In genomic region chr13:77316430-77316829, GRCh38 we compare ENCODE assay signal across 17 cellular contexts. TPM values are rescaled to one million over a fixed set of nuclear protein-coding genes. Genes with fewer than 3 reads are reported as not detected.
DNase-seq lines count a peak whose midpoint lies in the region; ATAC-seq, FAIRE-seq and TF ChIP-seq lines count a peak whose summit lies in the region.
"Had no signal": no experiment of that assay in that cellular context is flagged by ENCODE, and none has a peak within 500 bp of the region (broad histone marks: within the 10 kb centered on the region; RNA-seq: fewer than 3 reads in every experiment).

No MANE protein-coding gene starts in this region.

- H3K4me3 ChIP-seq in right lobe of liver (no peak overlapping the region), HepG2 (replicated peaks in 1 of 3; ENCODE audit: insufficient read depth in 1 of 3, low read depth in 2 of 3, low read length in 3 of 3) (no peak overlapping the region), ascending aorta (no peak overlapping the region), right cardiac atrium (ENCODE audit: low read length) (no peak overlapping the region), upper lobe of left lung (no peak overlapping the region), sigmoid colon (no peak overlapping the region)
- H3K4me3 ChIP-seq: cardiac muscle cell had no signal

- no peaks in the 10 kb centered on the region for H3K9me3 ChIP-seq in right lobe of liver
- H3K9me3 ChIP-seq in HepG2 (ENCODE audit: low read length) = no peaks in the 10 kb centered on the region
- H3K9me3 ChIP-seq in ascending aorta = no peaks in the 10 kb centered on the region
- H3K9me3 ChIP-seq in right cardiac atrium (ENCODE audit: control insufficient read depth, low read length) = no peaks in the 10 kb centered on the region
- no peaks in the 10 kb centered on the region for H3K9me3 ChIP-seq in upper lobe of left lung
- no peaks in the 10 kb centered on the region for H3K9me3 ChIP-seq in sigmoid colon

- H3K9ac ChIP-seq in HepG2 (ENCODE audit: insufficient read depth, low read depth, low read length) = no peak overlapping the region

- H3K4me1 ChIP-seq in right lobe of liver (peaks cover 0 to 9% (median under 1%) of the 10 kb centered on the region in 4 donors), HepG2 (ENCODE audit: insufficient read depth, low read length) (no peaks in the 10 kb centered on the region), ascending aorta (peaks cover 2 to 14% of the 10 kb centered on the region in 2 donors), right cardiac atrium (ENCODE audit: control insufficient read depth, insufficient read depth, low read length) (peaks cover 10% of the 10 kb centered on the region), upper lobe of left lung (peaks cover 6 to 37% (median 17%) of the 10 kb centered on the region in 4 donors), sigmoid colon (peaks cover 0 to 28% (median 16%) of the 10 kb centered on the region in 4 donors)

- no TSS peak for BruUV-seq in HepG2 (replicated peaks; lab: Mats Ljungman, UMichigan)

- FAIRE-seq in HepG2 (lab: Jason Lieb, UNC) = no peak

- no peak overlapping the region for H3K4me2 ChIP-seq in HepG2 (ENCODE audit: low read depth, low read length)

- CTCF ChIA-PET in HepG2 (lab: Yijun Ruan, JAX; ENCODE audit: low intra/inter-chr PET ratio, low total read pairs) = no interaction called here

- H3K36me3 ChIP-seq in right lobe of liver (no peaks in the 10 kb centered on the region), HepG2 (replicated peaks in 1 of 2; ENCODE audit: control insufficient read depth in 1 of 2, insufficient read depth in 2 of 2, low read length in 2 of 2) (no peaks in the 10 kb centered on the region; a peak in 1 of 5 replicates), ascending aorta (peaks cover 0 to 6% of the 10 kb centered on the region in 2 donors), upper lobe of left lung (peaks cover 0 to 4% (median 0%) of the 10 kb centered on the region in 4 donors), sigmoid colon (no peaks in the 10 kb centered on the region)
- H3K36me3 ChIP-seq: cardiac muscle cell had no signal

- in situ Hi-C loops in HepG2 (cut with HindIII; ENCODE audit: extremely low pct_ligation_motif_present, low pct_unique_long_range_greater_than_20kb) = no loop called here

- H3K27ac ChIP-seq in right lobe of liver (no peak overlapping the region), HepG2 (ENCODE audit: extremely low read length, insufficient read depth, low read length) (no peak overlapping the region), ascending aorta (peak overlapping the region; percentile 14 to 32), right cardiac atrium (ENCODE audit: low read length) (no peak overlapping the region), upper lobe of left lung (peak overlapping the region in 3 of 4 donors; percentile 0 to 40 (median 15)), sigmoid colon (peak overlapping the region in 2 of 4 donors; percentile 30 to 46)
- H3K27ac ChIP-seq: cardiac muscle cell had no signal

- TF ChIP-seq EP300 in HepG2 (IDR thresholded peaks at IDR 0.05; ENCODE audit: low read depth in 2 of 2, low read length in 2 of 2) (no peak), HepG2 (CRISPR knock-in tag; IDR thresholded peaks at IDR 0.05; ENCODE audit: borderline replicate concordance) (no peak), upper lobe of left lung (IDR thresholded peaks at IDR 0.05) (no peak), sigmoid colon (IDR thresholded peaks at IDR 0.05) (no peak)

- intact Hi-C loops in right lobe of liver (cut with DNase I) = no loop called here
- intact Hi-C loops in HepG2 (cut with micrococcal nuclease; ENCODE audit: unreplicated experiment) = no loop called here
- intact Hi-C loops in ascending aorta (cut with DNase I) = no loop called here
- intact Hi-C loops in right cardiac atrium (cut with DNase I) = loop anchor here in 1 of 4 donors (10.0 kb wide), 1 partner anchor 62 kb away; no protein-coding TSS in a partner anchor
- intact Hi-C loops in sigmoid colon (cut with DNase I) = no loop called here

- TF ChIP-seq POLR2A in right lobe of liver (IDR thresholded peaks at IDR 0.05) (no peak), HepG2 (IDR thresholded peaks at IDR 0.05; ENCODE audit: insufficient read depth in 1 of 2, low read depth in 2 of 2, low read length in 2 of 2) (no peak), upper lobe of left lung (IDR thresholded peaks at IDR 0.05) (no peak), sigmoid colon (IDR thresholded peaks at IDR 0.05) (no peak)

- WGBS in right lobe of liver (ENCODE audit: insufficient coverage, low coverage, low lambda C conversion rate, missing lambda C conversion rate) = 46% methylated on average over 4 of the region's 4 CpGs
- WGBS in HepG2 (ENCODE audit: low lambda C conversion rate) = 94% methylated on average over 4 of the region's 4 CpGs
- WGBS in right cardiac atrium = 54% methylated on average over 4 of the region's 4 CpGs
- WGBS in upper lobe of left lung, 2 donors = 51 to 54% methylated on average over 4 of the region's 4 CpGs
- WGBS in sigmoid colon, 2 donors = 63 to 85% methylated on average over 4 of the region's 4 CpGs

- POLR2A ChIA-PET in HepG2 (lab: Yijun Ruan, JAX) = no interaction called here

- DNase-seq in right lobe of liver = no peak
- no peak for DNase-seq in HepG2 (ENCODE audit: low spot score)
- no peak for DNase-seq in ascending aorta (ENCODE audit: low spot score in 2 of 2)
- no peak for DNase-seq in right cardiac atrium
- DNase-seq in upper lobe of left lung = no peak
- DNase-seq in sigmoid colon = no peak
- DNase-seq in NCI-H2227 (lab: John Stamatoyannopoulos, UW; ENCODE audit: unreplicated experiment) = no peak
- no peak for DNase-seq in NCI-H1048 (lab: John Stamatoyannopoulos, UW)
- DNase-seq: activated CD4-positive, alpha-beta T cell treated with anti-CD3 and anti-CD28 coated beads for 4 hours; activated naive CD8-positive, alpha-beta T cell treated with anti-CD3 and anti-CD28 coated beads, Interleukin-2, amount 10 ng/mL, durations not matched to agents 7 days and 5 days; effector memory CD4-positive, alpha-beta T cell; natural killer cell; NCI-H146; NCI-H345; NK-92 treated with Interleukin-12 subunit alpha and Interleukin-12 subunit beta, amount 100 ng/mL, for 24 hours; stimulated activated CD4-positive, alpha-beta T cell treated with anti-CD3 and anti-CD28 coated beads, Interleukin-1b, Interleukin-23, amount 100 ng/mL, for 48 hours had no signal

- no peaks in the 10 kb centered on the region; the same call in 1 of the 2 replicates for H4K20me1 ChIP-seq in HepG2 (ENCODE audit: insufficient read depth, low read length)

- H3K27me3 ChIP-seq in right lobe of liver = no peaks in the 10 kb centered on the region
- no peaks in the 10 kb centered on the region for H3K27me3 ChIP-seq in HepG2 (ENCODE audit: control insufficient read depth in 1 of 2, insufficient read depth in 2 of 2, low read length in 2 of 2)
- no peaks in the 10 kb centered on the region for H3K27me3 ChIP-seq in ascending aorta
- no peaks in the 10 kb centered on the region for H3K27me3 ChIP-seq in right cardiac atrium (ENCODE audit: control insufficient read depth, insufficient read depth)
- H3K27me3 ChIP-seq in upper lobe of left lung = no peaks in the 10 kb centered on the region
- H3K27me3 ChIP-seq in sigmoid colon = no peaks in the 10 kb centered on the region
- H3K27me3 ChIP-seq: cardiac muscle cell had no signal

- H3K79me2 ChIP-seq in HepG2 (ENCODE audit: insufficient read depth, low read length) = peaks cover 57% of the 10 kb centered on the region

- no peak for TF ChIP-seq CTCF in right lobe of liver (IDR thresholded peaks at IDR 0.05)
- no peak for TF ChIP-seq CTCF in HepG2 (CRISPR knock-in tag; IDR thresholded peaks at IDR 0.05)
- no peak for TF ChIP-seq CTCF in ascending aorta (IDR thresholded peaks at IDR 0.05)
- TF ChIP-seq CTCF in upper lobe of left lung (IDR thresholded peaks at IDR 0.05) = no peak
- no peak for TF ChIP-seq CTCF in sigmoid colon (IDR thresholded peaks at IDR 0.05)

- H2AFZ ChIP-seq in HepG2 (ENCODE audit: low read length) = no peak overlapping the region

- ATAC-seq in right lobe of liver (peak; percentile 27 to 49 (median 38)), HepG2 (no peak), right cardiac atrium (peak; percentile 40 to 79), upper lobe of left lung (ENCODE audit: low FRiP score in 2 of 2) (no peak)

- no peak for TF ChIP-seq RAD21 in HepG2 (CRISPR knock-in tag; IDR thresholded peaks at IDR 0.05)

TF ChIP-seq in HepG2, 621 proteins besides CTCF, POLR2A, EP300 and RAD21 (continues in another document):
- TF ChIP-seq ZNF33A (CRISPR knock-in tag; IDR thresholded peaks at IDR 0.05; ENCODE audit: borderline replicate concordance) (no peak), NR2F6 (IDR thresholded peaks at IDR 0.05) (no peak), NR2F6 (CRISPR knock-in tag; IDR thresholded peaks at IDR 0.05) (no peak)

RNA-seq across cellular contexts. Expression of gene MYCBP2, which starts 10.5 kb away (rescaled TPM):
- total RNA-seq in right lobe of liver = 10 to 100 TPM; 27.8 to 50.1 (median 43.2) TPM
- 35.3 and 62.5 TPM in 2 replicates for total RNA-seq in HepG2 (2016; rRNA removed; fragmentation: Illumina TruSeq; extraction: Trizol)
- total RNA-seq in HepG2 (2016; cell fraction: cytosol; rRNA removed; fragmentation: Illumina TruSeq; extraction: Trizol; ENCODE audit: low read depth) = 7.1 and 7.5 TPM in 2 replicates
- total RNA-seq in HepG2 (2016; cell fraction: insoluble cytoplasmic fraction; rRNA removed; fragmentation: Illumina TruSeq; extraction: Trizol) = 37.1 and 59.7 TPM in 2 replicates
- 13.7 TPM in 2 replicates for total RNA-seq in HepG2 (2016; cell fraction: membrane; rRNA removed; fragmentation: Illumina TruSeq; extraction: Trizol)
- 62.5 and 65.0 TPM in 2 replicates for total RNA-seq in HepG2 (2016; cell fraction: nucleus; rRNA removed; fragmentation: Illumina TruSeq; extraction: Trizol)
- 14.4 and 16.3 TPM in 2 replicates for polyA plus RNA-seq in HepG2 (2011; rRNA removed)
- polyA plus RNA-seq in HepG2 (2011; cell fraction: cytosol; rRNA removed) = 11.8 and 16.0 TPM in 2 replicates
- polyA plus RNA-seq in HepG2 (2011; cell fraction: nucleus; rRNA removed) = 15.9 and 17.8 TPM in 2 replicates
- 20.3 and 20.9 TPM in 2 replicates for polyA plus RNA-seq in HepG2 (2012)
- 1.5 and 1.7 TPM in 2 replicates for polyA plus RNA-seq in HepG2 (2016; cell fraction: cytosol; fragmentation: Illumina TruSeq; extraction: Trizol; ENCODE audit: low read depth)
- 37.4 and 41.6 TPM in 2 replicates for polyA plus RNA-seq in HepG2 (2016; cell fraction: insoluble cytoplasmic fraction; fragmentation: Illumina TruSeq; extraction: Trizol; ENCODE audit: low read depth)
- polyA plus RNA-seq in HepG2 (2016; cell fraction: membrane; fragmentation: Illumina TruSeq; extraction: Trizol; ENCODE audit: low read depth) = 4.3 and 5.2 TPM in 2 replicates
- 37.1 and 37.5 TPM in 2 replicates for polyA plus RNA-seq in HepG2 (2016; cell fraction: nucleus; fragmentation: Illumina TruSeq; extraction: Trizol; ENCODE audit: insufficient read depth, low read depth)
- polyA minus RNA-seq in HepG2 (2011; rRNA and poly(A)+ RNA removed; ENCODE audit: low replicate concordance) = 21.8 and 47.6 TPM in 2 replicates
- 32.1 and 37.1 TPM in 2 replicates for polyA minus RNA-seq in HepG2 (2011; cell fraction: cytosol; rRNA and poly(A)+ RNA removed)
- 99.5 and 105 TPM in 2 replicates for polyA minus RNA-seq in HepG2 (2011; cell fraction: nucleus; rRNA and poly(A)+ RNA removed)
- total RNA-seq in ascending aorta = 264 TPM
- total RNA-seq in right cardiac atrium = 10 to 100 TPM; 53.3 to 88.1 (median 75.5) TPM
- polyA plus RNA-seq in right cardiac atrium = 28.0 TPM
- 100 to 1,000 TPM in 3 of 6 donors, 10 to 100 TPM in 3; 83.3 to 288 (median 127) TPM for total RNA-seq in upper lobe of left lung
- 100 to 1,000 TPM in 2 of 4 donors, 10 to 100 TPM in 2; 93.5 to 130 (median 100) TPM for total RNA-seq in sigmoid colon
- 10 to 100 TPM in 1 of 3 donors, 1 to 10 TPM in 2; 3.7 to 36.7 (median 7.2) TPM for polyA plus RNA-seq in sigmoid colon

Comparison
In these comparisons a context has a peak if more than half of its experiments do, and no peak if none do; other contexts are left out.
1. ATAC-seq: peak in right lobe of liver (4 of 4) and right cardiac atrium (2 of 2); none in HepG2 (single experiment) and upper lobe of left lung (0 of 2).
2. H3K27ac ChIP-seq: peak in ascending aorta (2 of 2) and upper lobe of left lung (3 of 4); none in right lobe of liver (0 of 3), HepG2 (single experiment) and right cardiac atrium (single experiment).